In genomic region chr3:137222736-137223135, GRCh38 we compare ENCODE assay signal across 23 cellular contexts.
"Had no signal": no experiment of that assay in that cellular context is flagged by ENCODE, and none has a peak within 500 bp of the region (broad histone marks: within the 10 kb centered on the region; RNA-seq: fewer than 3 reads in every experiment).

No MANE protein-coding gene starts in this region.

- H3K27ac ChIP-seq: esophagus muscularis mucosa, foreskin keratinocyte, heart right ventricle, left ventricle myocardium inferior, right lobe of liver, tibial nerve, WERI-Rb-1 had no signal

- H3K4me1 Mint-ChIP-seq: central memory CD8-positive, alpha-beta T cell; endodermal cell had no signal

- H3K27me3 ChIP-seq: esophagus muscularis mucosa, foreskin keratinocyte, right lobe of liver, tibial nerve had no signal

- H3K4me1 ChIP-seq: esophagus muscularis mucosa, foreskin keratinocyte, heart right ventricle, left ventricle myocardium inferior, right lobe of liver, tibial nerve had no signal

- H3K4me3 ChIP-seq: esophagus muscularis mucosa, heart right ventricle, left ventricle myocardium inferior, lung, mucosa of descending colon, right lobe of liver, tibial nerve had no signal

- H3K4me3 Mint-ChIP-seq: activated naive CD8-positive, alpha-beta T cell; central memory CD8-positive, alpha-beta T cell; dendritic cell treated with granulocyte-macrophage colony-stimulating factor and Interleukin-4, amounts not matched to agents 40 ng/mL and 50 ng/mL, for 4 days; endodermal cell; natural killer cell treated with Interleukin-12 subunit alpha and Interleukin-12 subunit beta and Interleukin-15 and Interleukin-18, amount 100 ng/mL, for 72 hours had no signal

- H3K27me3 Mint-ChIP-seq: dendritic cell treated with granulocyte-macrophage colony-stimulating factor and Interleukin-4, amounts not matched to agents 40 ng/mL and 50 ng/mL, for 4 days had no signal

- DNase-seq: activated CD4-positive, alpha-beta T cell treated with anti-CD3 and anti-CD28 coated beads for 48 hours; activated CD4-positive, alpha-beta T cell treated with anti-CD3 and anti-CD28 coated beads, Interleukin-2, amount 50 U/mL, for 48 hours; activated CD8-positive, alpha-beta memory T cell treated with anti-CD3 and anti-CD28 coated beads for 24 hours; activated effector memory CD4-positive, alpha-beta T cell treated with Interleukin-2 at 50 U/mL for 16 hours; activated naive CD4-positive, alpha-beta T cell treated with Interleukin-2 at 50 U/mL for 16 hours; endodermal cell; foreskin keratinocyte; heart right ventricle; left ventricle myocardium inferior; mesendoderm; mucosa of descending colon; right lobe of liver; stimulated activated CD4-positive, alpha-beta T cell treated with anti-CD3 and anti-CD28 coated beads, Interleukin-2, amount 100 ng/mL, for 48 hours; stimulated activated naive CD4-positive, alpha-beta T cell treated with Interleukin-2 at 50 U/mL for 16 hours; WERI-Rb-1 had no signal

- ATAC-seq: activated CD4-positive, CD25-positive, alpha-beta regulatory T cell treated with anti-CD3 and anti-CD28 coated beads, Interleukin-2, amount 50 U/mL, for 24 hours; foreskin keratinocyte; heart right ventricle; mucosa of descending colon; right lobe of liver had no signal

- H3K36me3 ChIP-seq: esophagus muscularis mucosa, heart right ventricle, left ventricle myocardium inferior, right lobe of liver, tibial nerve, WERI-Rb-1 had no signal

- H3K36me3 Mint-ChIP-seq: activated naive CD8-positive, alpha-beta T cell; natural killer cell treated with Interleukin-12 subunit alpha and Interleukin-12 subunit beta and Interleukin-15 and Interleukin-18, amount 100 ng/mL, for 72 hours had no signal

- H3K27ac Mint-ChIP-seq: activated naive CD8-positive, alpha-beta T cell; dendritic cell treated with granulocyte-macrophage colony-stimulating factor and Interleukin-4, amounts not matched to agents 40 ng/mL and 50 ng/mL, for 4 days; endodermal cell; natural killer cell treated with Interleukin-12 subunit alpha and Interleukin-12 subunit beta and Interleukin-15 and Interleukin-18, amount 100 ng/mL, for 72 hours had no signal

- H3K9me3 ChIP-seq: mucosa of descending colon, right lobe of liver had no signal
